2 cellular contexts compared by ENCODE assay signal in the genomic region with DNA sequence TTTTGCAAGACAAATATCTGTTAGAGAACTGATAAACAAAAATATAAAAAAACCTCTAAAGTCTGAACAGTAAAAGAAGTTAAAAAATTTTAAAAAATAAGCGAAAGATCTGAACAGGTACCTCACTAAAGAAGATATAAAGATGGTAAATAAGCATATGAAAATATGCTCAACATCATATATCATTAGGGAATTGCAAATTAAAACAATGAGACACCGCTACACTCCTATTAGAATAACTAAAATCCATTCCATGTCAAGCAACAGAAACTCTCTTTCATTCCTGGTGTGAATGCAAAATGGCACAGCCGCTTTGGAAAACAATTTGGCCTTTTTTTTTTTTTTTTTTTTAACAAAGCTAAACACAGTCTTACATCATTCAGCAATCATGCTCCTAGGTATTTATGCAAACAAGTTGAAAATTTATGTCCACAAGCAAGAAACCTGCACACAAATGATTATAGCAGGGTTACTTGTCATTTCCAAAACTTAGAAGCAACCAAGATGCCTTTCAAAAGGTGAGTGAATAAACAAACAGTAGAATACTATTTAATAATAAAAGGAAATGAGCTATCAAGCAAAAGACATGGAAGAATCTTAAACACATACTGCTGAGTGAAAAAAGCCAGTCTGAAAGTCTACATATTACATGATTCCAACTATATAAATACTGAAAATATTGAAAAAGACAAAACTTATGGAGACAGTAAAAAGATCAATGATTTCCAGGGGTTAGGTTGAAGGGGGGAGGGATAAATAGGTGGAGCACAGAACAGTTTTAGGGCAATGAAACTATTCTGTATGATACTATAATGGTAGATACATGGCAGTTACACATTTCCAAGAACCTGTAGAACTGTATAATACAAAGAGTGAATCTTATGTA.
TF ChIP-seq lines count a peak whose summit lies in the region.

No MANE protein-coding gene starts in this region.

TF ChIP-seq in SK-N-SH treated with all-trans-retinoic acid at 6 μM for 48 hours, 23 proteins besides CTCF, POLR2A, EP300 and RAD21 (continued from another document):
- TF ChIP-seq, protein P1, sequence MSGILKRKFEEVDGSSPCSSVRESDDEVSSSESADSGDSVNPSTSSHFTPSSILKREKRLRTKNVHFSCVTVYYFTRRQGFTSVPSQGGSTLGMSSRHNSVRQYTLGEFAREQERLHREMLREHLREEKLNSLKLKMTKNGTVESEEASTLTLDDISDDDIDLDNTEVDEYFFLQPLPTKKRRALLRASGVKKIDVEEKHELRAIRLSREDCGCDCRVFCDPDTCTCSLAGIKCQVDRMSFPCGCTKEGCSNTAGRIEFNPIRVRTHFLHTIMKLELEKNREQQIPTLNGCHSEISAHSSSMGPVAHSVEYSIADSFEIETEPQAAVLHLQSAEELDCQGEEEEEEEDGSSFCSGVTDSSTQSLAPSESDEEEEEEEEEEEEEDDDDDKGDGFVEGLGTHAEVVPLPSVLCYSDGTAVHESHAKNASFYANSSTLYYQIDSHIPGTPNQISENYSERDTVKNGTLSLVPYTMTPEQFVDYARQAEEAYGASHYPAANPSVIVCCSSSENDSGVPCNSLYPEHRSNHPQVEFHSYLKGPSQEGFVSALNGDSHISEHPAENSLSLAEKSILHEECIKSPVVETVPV (CRISPR knock-in tag; IDR thresholded peaks at IDR 0.05), result no peak
- TF ChIP-seq ZNF565 (CRISPR knock-in tag; conservative IDR thresholded peaks at IDR 0.05; ENCODE audit: low read depth), result no peak
- no peak for TF ChIP-seq ARNTL (CRISPR knock-in tag; IDR thresholded peaks at IDR 0.05; ENCODE audit: borderline replicate concordance, low read depth)
- TF ChIP-seq TOX (CRISPR knock-in tag; IDR thresholded peaks at IDR 0.05; ENCODE audit: borderline replicate concordance), result no peak
- TF ChIP-seq, protein P2, sequence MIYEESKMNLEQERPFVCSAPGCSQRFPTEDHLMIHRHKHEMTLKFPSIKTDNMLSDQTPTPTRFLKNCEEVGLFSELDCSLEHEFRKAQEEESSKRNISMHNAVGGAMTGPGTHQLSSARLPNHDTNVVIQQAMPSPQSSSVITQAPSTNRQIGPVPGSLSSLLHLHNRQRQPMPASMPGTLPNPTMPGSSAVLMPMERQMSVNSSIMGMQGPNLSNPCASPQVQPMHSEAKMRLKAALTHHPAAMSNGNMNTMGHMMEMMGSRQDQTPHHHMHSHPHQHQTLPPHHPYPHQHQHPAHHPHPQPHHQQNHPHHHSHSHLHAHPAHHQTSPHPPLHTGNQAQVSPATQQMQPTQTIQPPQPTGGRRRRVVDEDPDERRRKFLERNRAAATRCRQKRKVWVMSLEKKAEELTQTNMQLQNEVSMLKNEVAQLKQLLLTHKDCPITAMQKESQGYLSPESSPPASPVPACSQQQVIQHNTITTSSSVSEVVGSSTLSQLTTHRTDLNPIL (CRISPR knock-in tag; IDR thresholded peaks at IDR 0.05; ENCODE audit: low read depth), result no peak
- TF ChIP-seq PPARA (CRISPR knock-in tag; IDR thresholded peaks at IDR 0.05; ENCODE audit: borderline replicate concordance), result no peak

TF ChIP-seq in SK-N-SH, 30 proteins besides CTCF, POLR2A, EP300 and RAD21 (continued from another document):
- TF ChIP-seq, protein P3, sequence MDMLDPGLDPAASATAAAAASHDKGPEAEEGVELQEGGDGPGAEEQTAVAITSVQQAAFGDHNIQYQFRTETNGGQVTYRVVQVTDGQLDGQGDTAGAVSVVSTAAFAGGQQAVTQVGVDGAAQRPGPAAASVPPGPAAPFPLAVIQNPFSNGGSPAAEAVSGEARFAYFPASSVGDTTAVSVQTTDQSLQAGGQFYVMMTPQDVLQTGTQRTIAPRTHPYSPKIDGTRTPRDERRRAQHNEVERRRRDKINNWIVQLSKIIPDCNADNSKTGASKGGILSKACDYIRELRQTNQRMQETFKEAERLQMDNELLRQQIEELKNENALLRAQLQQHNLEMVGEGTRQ (IDR thresholded peaks at IDR 0.05; ENCODE audit: borderline replicate concordance, low read depth, low read length), result no peak
- no peak for TF ChIP-seq TCF12 (IDR thresholded peaks at IDR 0.05)
- TF ChIP-seq, protein P4, sequence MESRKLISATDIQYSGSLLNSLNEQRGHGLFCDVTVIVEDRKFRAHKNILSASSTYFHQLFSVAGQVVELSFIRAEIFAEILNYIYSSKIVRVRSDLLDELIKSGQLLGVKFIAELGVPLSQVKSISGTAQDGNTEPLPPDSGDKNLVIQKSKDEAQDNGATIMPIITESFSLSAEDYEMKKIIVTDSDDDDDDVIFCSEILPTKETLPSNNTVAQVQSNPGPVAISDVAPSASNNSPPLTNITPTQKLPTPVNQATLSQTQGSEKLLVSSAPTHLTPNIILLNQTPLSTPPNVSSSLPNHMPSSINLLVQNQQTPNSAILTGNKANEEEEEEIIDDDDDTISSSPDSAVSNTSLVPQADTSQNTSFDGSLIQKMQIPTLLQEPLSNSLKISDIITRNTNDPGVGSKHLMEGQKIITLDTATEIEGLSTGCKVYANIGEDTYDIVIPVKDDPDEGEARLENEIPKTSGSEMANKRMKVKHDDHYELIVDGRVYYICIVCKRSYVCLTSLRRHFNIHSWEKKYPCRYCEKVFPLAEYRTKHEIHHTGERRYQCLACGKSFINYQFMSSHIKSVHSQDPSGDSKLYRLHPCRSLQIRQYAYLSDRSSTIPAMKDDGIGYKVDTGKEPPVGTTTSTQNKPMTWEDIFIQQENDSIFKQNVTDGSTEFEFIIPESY (IDR thresholded peaks at IDR 0.05; ENCODE audit: borderline replicate concordance, low read depth), result no peak
